Comparison of ENCODE assay signal across 12 cellular contexts in the genomic region with DNA sequence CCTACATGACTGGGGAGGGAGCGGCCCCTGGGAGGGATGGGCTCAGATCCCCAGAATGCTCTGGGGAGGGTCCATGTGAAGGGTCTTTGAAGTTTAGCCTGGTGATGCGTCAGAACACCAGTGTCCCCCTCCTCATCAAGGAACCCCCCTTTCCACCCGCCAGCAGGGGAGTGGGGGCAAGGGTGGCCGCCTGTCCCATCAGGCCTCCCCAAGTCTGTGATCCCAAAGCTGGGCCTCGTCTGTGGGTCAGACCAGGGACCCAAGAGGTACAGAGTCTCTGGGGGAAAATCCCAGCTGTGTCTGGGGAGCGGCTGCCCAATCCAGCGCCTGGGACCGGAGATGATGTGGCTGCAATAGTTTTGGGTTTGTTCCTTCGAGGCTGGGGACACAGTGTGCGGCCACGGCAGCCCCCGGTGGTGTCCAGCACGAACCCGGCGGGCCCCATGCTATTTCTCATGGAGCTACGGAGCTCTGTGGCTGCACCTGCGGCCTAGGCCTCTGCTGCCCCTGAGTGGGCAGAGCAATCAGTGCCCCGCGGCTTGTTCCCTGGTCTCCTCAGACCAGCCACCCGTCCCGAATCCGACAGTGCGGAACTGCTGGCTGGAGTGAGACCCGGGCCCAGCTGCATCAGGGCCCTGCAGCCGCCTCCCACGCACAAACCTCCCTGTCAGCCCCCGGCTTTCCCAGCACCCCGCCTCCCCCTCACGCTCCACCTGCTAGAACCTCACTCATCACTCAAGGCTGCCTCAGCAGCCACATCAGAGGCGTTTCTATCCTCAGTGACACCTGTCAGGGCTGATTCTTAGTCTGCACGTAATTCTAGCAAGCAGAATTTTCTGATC. TPM values are rescaled to one million over a fixed set of nuclear protein-coding genes. Genes with fewer than 3 reads are reported as not detected.
DNase-seq lines count a peak whose midpoint lies in the region; ATAC-seq, FAIRE-seq and TF ChIP-seq lines count a peak whose summit lies in the region.
"Had no signal": no experiment of that assay in that cellular context is flagged by ENCODE, and none has a peak within 500 bp of the region (broad histone marks: within the 10 kb centered on the region; RNA-seq: fewer than 3 reads in every experiment).

No MANE protein-coding gene starts in this region.

- H3K36me3 Mint-ChIP-seq in activated CD4-positive, alpha-beta T cell treated with anti-CD3 and anti-CD28 coated beads, Interleukin-2, amount 10 ng/mL, durations not matched to agents 7 days and 5 days (ENCODE audit: low read depth), result no peaks in the 10 kb centered on the region

- DNase-seq in right lobe of liver (peak in 2 of 3 donors; percentile 17 to 55), HepG2 (ENCODE audit: low spot score) (no peak), left kidney (ENCODE audit: low read depth, low spot score) (peak; percentile 98), aorta (peak; percentile 37 to 69), globus pallidus (ENCODE audit: low spot score) (no peak), NOMO-1 treated with DMSO at 0.1 percent for 48 hours (lab: John Stamatoyannopoulos, UW; ENCODE audit: unreplicated experiment) (no peak), Ammon's horn (ENCODE audit: low spot score) (no peak)
- DNase-seq in activated CD4-positive, alpha-beta T cell treated with anti-CD3 and anti-CD28 coated beads, Interleukin-2, amount 10 ng/mL, durations not matched to agents 7 days and 5 days, result peak; percentile 48
- DNase-seq: EL had no signal

- ATAC-seq in right lobe of liver (no peak), HepG2 (no peak), aorta (ENCODE audit: low FRiP score) (no peak)

- H3K9me3 Mint-ChIP-seq in activated CD4-positive, alpha-beta T cell treated with anti-CD3 and anti-CD28 coated beads, Interleukin-2, amount 10 ng/mL, durations not matched to agents 7 days and 5 days, result no peaks in the 10 kb centered on the region
- H3K9me3 Mint-ChIP-seq: stimulated activated naive CD8-positive, alpha-beta T cell treated with anti-CD3 and anti-CD28 coated beads, Interleukin-15, Interleukin-2, amounts not matched to agents 100 ng/mL and 50 ng/mL, for 24 hours had no signal

- 73% methylated on average over 2 of the region's 31 CpGs for WGBS in right lobe of liver (ENCODE audit: insufficient coverage, low coverage, low lambda C conversion rate, missing lambda C conversion rate)
- 88% methylated on average over 14 of the region's 31 CpGs for WGBS in HepG2 (ENCODE audit: low lambda C conversion rate)
- 80 to 83% methylated on average over 30 to 31 of the region's 31 CpGs for WGBS in aorta, 2 donors

- TF ChIP-seq POLR2A in right lobe of liver (IDR thresholded peaks at IDR 0.05), result no peak
- TF ChIP-seq POLR2A in HepG2 (IDR thresholded peaks at IDR 0.05; ENCODE audit: insufficient read depth in 1 of 2, low read depth in 2 of 2, low read length in 2 of 2), result no peak

- H3K4me1 Mint-ChIP-seq in activated CD4-positive, alpha-beta T cell treated with anti-CD3 and anti-CD28 coated beads, Interleukin-2, amount 10 ng/mL, durations not matched to agents 7 days and 5 days, result peaks cover 8% of the 10 kb centered on the region

- POLR2A ChIA-PET in HepG2 (lab: Yijun Ruan, JAX), result no interaction called here
- POLR2A ChIA-PET in activated CD4-positive, alpha-beta T cell treated with anti-CD3 and anti-CD28 coated beads, Interleukin-2, amount 10 ng/mL, durations not matched to agents 7 days and 5 days (lab: Charles Lee), result interaction anchor here (0.6 kb wide), 1 partner anchor 10 kb away, joined by 3 read pairs; no protein-coding TSS in a partner anchor

- H4K20me1 ChIP-seq in HepG2 (ENCODE audit: insufficient read depth, low read length), result no peaks in the 10 kb centered on the region

- H3K9ac ChIP-seq in HepG2 (ENCODE audit: insufficient read depth, low read depth, low read length), result no peak overlapping the region

- intact Hi-C loops in right lobe of liver (cut with DNase I), result no loop called here
- intact Hi-C loops in HepG2 (cut with micrococcal nuclease; ENCODE audit: unreplicated experiment), result no loop called here
- intact Hi-C loops in aorta (cut with DNase I), result no loop called here

- TF ChIP-seq RAD21 in HepG2 (CRISPR knock-in tag; IDR thresholded peaks at IDR 0.05), result no peak

- no peak overlapping the region for H2AFZ ChIP-seq in HepG2 (ENCODE audit: low read length)

- in situ Hi-C loops in HepG2 (cut with HindIII; ENCODE audit: extremely low pct_ligation_motif_present, low pct_unique_long_range_greater_than_20kb), result no loop called here

- BruUV-seq in HepG2 (replicated peaks; lab: Mats Ljungman, UMichigan), result no TSS peak

- H3K4me1 ChIP-seq in right lobe of liver (peaks cover 0 to 8% (median 0%) of the 10 kb centered on the region in 4 donors), HepG2 (ENCODE audit: insufficient read depth, low read length) (peaks cover 30% of the 10 kb centered on the region), aorta (ENCODE audit: control insufficient read depth in 1 of 2, insufficient read depth in 2 of 2, low read length in 2 of 2) (no peaks in the 10 kb centered on the region)

- no peak for FAIRE-seq in HepG2 (lab: Jason Lieb, UNC)

- TF ChIP-seq CTCF in right lobe of liver (IDR thresholded peaks at IDR 0.05) (no peak), HepG2 (CRISPR knock-in tag; IDR thresholded peaks at IDR 0.05) (no peak)

- TF ChIP-seq EP300 in HepG2 (IDR thresholded peaks at IDR 0.05; ENCODE audit: low read depth in 2 of 2, low read length in 2 of 2) (no peak), HepG2 (CRISPR knock-in tag; IDR thresholded peaks at IDR 0.05; ENCODE audit: borderline replicate concordance) (no peak)

- H3K27me3 ChIP-seq in right lobe of liver (no peaks in the 10 kb centered on the region), HepG2 (ENCODE audit: control insufficient read depth in 1 of 2, insufficient read depth in 2 of 2, low read length in 2 of 2) (no peaks in the 10 kb centered on the region), aorta (ENCODE audit: control insufficient read depth in 1 of 2, insufficient read depth in 2 of 2, low read length in 1 of 2) (no peaks in the 10 kb centered on the region)

- CTCF ChIA-PET in HepG2 (lab: Yijun Ruan, JAX; ENCODE audit: low intra/inter-chr PET ratio, low total read pairs), result no interaction called here
- CTCF ChIA-PET in activated CD4-positive, alpha-beta T cell treated with anti-CD3 and anti-CD28 coated beads, Interleukin-2, amount 10 ng/mL, durations not matched to agents 7 days and 5 days (lab: Charles Lee), result interaction anchor here (1.4 kb wide), 1 partner anchor 26 kb away, joined by 4 read pairs; no protein-coding TSS in a partner anchor

- H3K27ac Mint-ChIP-seq in activated CD4-positive, alpha-beta T cell treated with anti-CD3 and anti-CD28 coated beads, Interleukin-2, amount 10 ng/mL, durations not matched to agents 7 days and 5 days, result peak overlapping the region; percentile 27
- H3K27ac Mint-ChIP-seq: stimulated activated naive CD8-positive, alpha-beta T cell treated with anti-CD3 and anti-CD28 coated beads, Interleukin-15, Interleukin-2, amounts not matched to agents 100 ng/mL and 50 ng/mL, for 24 hours had no signal

- H3K4me3 ChIP-seq in right lobe of liver (no peak overlapping the region), HepG2 (replicated peaks in 1 of 3; ENCODE audit: insufficient read depth in 1 of 3, low read depth in 2 of 3, low read length in 3 of 3) (no peak overlapping the region), aorta (ENCODE audit: low read length in 2 of 2) (no peak overlapping the region)
- H3K4me3 ChIP-seq: coronary artery, lung had no signal

- H3K9me3 ChIP-seq in right lobe of liver, result no peaks in the 10 kb centered on the region
- no peaks in the 10 kb centered on the region for H3K9me3 ChIP-seq in HepG2 (ENCODE audit: low read length)
- no peaks in the 10 kb centered on the region for H3K9me3 ChIP-seq in aorta (ENCODE audit: control insufficient read depth, low read length)

- H3K36me3 ChIP-seq in right lobe of liver, result peaks cover 0 to 44% (median 20%) of the 10 kb centered on the region in 4 donors
- peaks cover 0 to 1% of the 10 kb centered on the region in 2 experiments; a peak in 1 of 5 replicates for H3K36me3 ChIP-seq in HepG2 (replicated peaks in 1 of 2; ENCODE audit: control insufficient read depth in 1 of 2, insufficient read depth in 2 of 2, low read length in 2 of 2)
- no peaks in the 10 kb centered on the region for H3K36me3 ChIP-seq in aorta (ENCODE audit: control insufficient read depth in 1 of 2, insufficient read depth in 2 of 2, low read length in 1 of 2)

- no peaks in the 10 kb centered on the region for H3K27me3 Mint-ChIP-seq in activated CD4-positive, alpha-beta T cell treated with anti-CD3 and anti-CD28 coated beads, Interleukin-2, amount 10 ng/mL, durations not matched to agents 7 days and 5 days
- H3K27me3 Mint-ChIP-seq: stimulated activated naive CD8-positive, alpha-beta T cell treated with anti-CD3 and anti-CD28 coated beads, Interleukin-15, Interleukin-2, amounts not matched to agents 100 ng/mL and 50 ng/mL, for 24 hours had no signal

- no peak overlapping the region for H3K4me2 ChIP-seq in HepG2 (ENCODE audit: low read depth, low read length)

- no peaks in the 10 kb centered on the region for H3K79me2 ChIP-seq in HepG2 (ENCODE audit: insufficient read depth, low read length)

- no peak overlapping the region for H3K4me3 Mint-ChIP-seq in activated CD4-positive, alpha-beta T cell treated with anti-CD3 and anti-CD28 coated beads, Interleukin-2, amount 10 ng/mL, durations not matched to agents 7 days and 5 days
- H3K4me3 Mint-ChIP-seq: stimulated activated naive CD8-positive, alpha-beta T cell treated with anti-CD3 and anti-CD28 coated beads, Interleukin-15, Interleukin-2, amounts not matched to agents 100 ng/mL and 50 ng/mL, for 24 hours had no signal

- H3K27ac ChIP-seq in right lobe of liver (no peak overlapping the region), HepG2 (ENCODE audit: extremely low read length, insufficient read depth, low read length) (no peak overlapping the region), aorta (ENCODE audit: low read depth in 1 of 2, low read length in 2 of 2) (no peak overlapping the region)

RNA-seq across cellular contexts. Expression of a gene that starts 29.2 kb away (rescaled TPM):
- total RNA-seq in right lobe of liver, result 100 to 1,000 TPM in 3 of 6 experiments, 10 to 100 TPM in 3; 67.3 to 183 (median 101) TPM
- total RNA-seq in HepG2 (2016; rRNA removed; fragmentation: Illumina TruSeq; extraction: Trizol), result 32.5 and 34.9 TPM in 2 replicates
- total RNA-seq in HepG2 (2016; cell fraction: cytosol; rRNA removed; fragmentation: Illumina TruSeq; extraction: Trizol; ENCODE audit: low read depth), result 5.5 and 6.4 TPM in 2 replicates
- total RNA-seq in HepG2 (2016; cell fraction: insoluble cytoplasmic fraction; rRNA removed; fragmentation: Illumina TruSeq; extraction: Trizol), result 25.6 and 34.1 TPM in 2 replicates
- 13.0 TPM in 2 replicates for total RNA-seq in HepG2 (2016; cell fraction: membrane; rRNA removed; fragmentation: Illumina TruSeq; extraction: Trizol)
- total RNA-seq in HepG2 (2016; cell fraction: nucleus; rRNA removed; fragmentation: Illumina TruSeq; extraction: Trizol), result 26.8 and 31.9 TPM in 2 replicates
- 11.6 and 15.6 TPM in 2 replicates for polyA plus RNA-seq in HepG2 (2011; rRNA removed)
- 6.1 and 10.1 TPM in 2 replicates for polyA plus RNA-seq in HepG2 (2011; cell fraction: cytosol; rRNA removed)
- polyA plus RNA-seq in HepG2 (2011; cell fraction: nucleus; rRNA removed), result 107 and 130 TPM in 2 replicates
- polyA plus RNA-seq in HepG2 (2012), result 20.2 and 23.9 TPM in 2 replicates
- 4.0 and 4.1 TPM in 2 replicates for polyA plus RNA-seq in HepG2 (2016; cell fraction: cytosol; fragmentation: Illumina TruSeq; extraction: Trizol; ENCODE audit: low read depth)
- 23.4 and 31.6 TPM in 2 replicates for polyA plus RNA-seq in HepG2 (2016; cell fraction: insoluble cytoplasmic fraction; fragmentation: Illumina TruSeq; extraction: Trizol; ENCODE audit: low read depth)
- 7.8 and 8.3 TPM in 2 replicates for polyA plus RNA-seq in HepG2 (2016; cell fraction: membrane; fragmentation: Illumina TruSeq; extraction: Trizol; ENCODE audit: low read depth)
- polyA plus RNA-seq in HepG2 (2016; cell fraction: nucleus; fragmentation: Illumina TruSeq; extraction: Trizol; ENCODE audit: insufficient read depth, low read depth), result 46.0 and 50.9 TPM in 2 replicates
- 55.5 TPM in 1 of 2 replicates, not detected in the other for polyA minus RNA-seq in HepG2 (2011; rRNA and poly(A)+ RNA removed; ENCODE audit: low replicate concordance)
- 17.1 and 19.0 TPM in 2 replicates for polyA minus RNA-seq in HepG2 (2011; cell fraction: cytosol; rRNA and poly(A)+ RNA removed)
- polyA minus RNA-seq in HepG2 (2011; cell fraction: nucleus; rRNA and poly(A)+ RNA removed), result 35.9 and 37.7 TPM in 2 replicates
- 1 to 10 TPM; 1.9 TPM for total RNA-seq in activated CD4-positive, alpha-beta T cell treated with anti-CD3 and anti-CD28 coated beads, Interleukin-2, amount 10 ng/mL, durations not matched to agents 7 days and 5 days
- total RNA-seq in aorta, result 1 to 10 TPM in 1 of 2 donors, under 1 TPM in 1; 0.84 to 3.0 TPM
- polyA plus RNA-seq in aorta, result 1 to 10 TPM in 1 of 2 donors, not detected in 1; 2.0 TPM

Comparison
In these comparisons a context has a peak if more than half of its experiments do, and no peak if none do; other contexts are left out.
1. DNase-seq: peak in right lobe of liver (2 of 3), activated CD4-positive, alpha-beta T cell treated with anti-CD3 and anti-CD28 coated beads, Interleukin-2, amount 10 ng/mL, durations not matched to agents 7 days and 5 days (single experiment), left kidney (single experiment) and aorta (2 of 2); none in HepG2 (single experiment), globus pallidus (single experiment), NOMO-1 treated with DMSO at 0.1 percent for 48 hours (single experiment) and Ammon's horn (single experiment).